In genomic region chr2:69634197-69634821, GRCh38 we compare ENCODE assay signal across 16 cellular contexts. TPM values are rescaled to one million over a fixed set of nuclear protein-coding genes. Genes with fewer than 3 reads are reported as not detected.
DNase-seq lines count a peak whose midpoint lies in the region; ATAC-seq and TF ChIP-seq lines count a peak whose summit lies in the region.
"Had no signal": no experiment of that assay in that cellular context is flagged by ENCODE, and none has a peak within 500 bp of the region (broad histone marks: within the 10 kb centered on the region; RNA-seq: fewer than 3 reads in every experiment).

No MANE protein-coding gene starts in this region.

- H3K9me3 ChIP-seq in DND-41 (ENCODE audit: insufficient read depth, low read length, severe bottlenecking) = no peaks in the 10 kb centered on the region

- H3K36me3 ChIP-seq in DND-41 (ENCODE audit: insufficient read depth, low read length) = peaks cover 79% of the 10 kb centered on the region

- H3K27me3 Mint-ChIP-seq in activated naive CD8-positive, alpha-beta T cell treated with anti-CD3 and anti-CD28 coated beads, Interleukin-2, amount 10 ng/mL, durations not matched to agents 7 days and 5 days = no peaks in the 10 kb centered on the region
- no peaks in the 10 kb centered on the region for H3K27me3 Mint-ChIP-seq in naive thymus-derived CD8-positive, alpha-beta T cell

- H3K4me1 Mint-ChIP-seq in activated naive CD8-positive, alpha-beta T cell treated with anti-CD3 and anti-CD28 coated beads, Interleukin-2, amount 10 ng/mL, durations not matched to agents 7 days and 5 days = peaks cover 44% of the 10 kb centered on the region
- peaks cover 45 to 79% (median 67%) of the 10 kb centered on the region in 4 donors for H3K4me1 Mint-ChIP-seq in naive thymus-derived CD8-positive, alpha-beta T cell

- H3K4me2 ChIP-seq in DND-41 (ENCODE audit: insufficient read depth, low read length) = peak overlapping the region; percentile 1; the same call in 1 of the 2 replicates

- H3K4me1 ChIP-seq in DND-41 (ENCODE audit: insufficient read depth, low read length) = peaks cover 69% of the 10 kb centered on the region

- peak overlapping the region; percentile 7 for H3K27ac Mint-ChIP-seq in activated naive CD8-positive, alpha-beta T cell treated with anti-CD3 and anti-CD28 coated beads, Interleukin-2, amount 10 ng/mL, durations not matched to agents 7 days and 5 days
- H3K27ac Mint-ChIP-seq in naive thymus-derived CD8-positive, alpha-beta T cell = peak overlapping the region; percentile 31 to 82 (median 62)

- TF ChIP-seq POLR2A in NB4 (IDR thresholded peaks at IDR 0.05; ENCODE audit: extremely low read depth, insufficient read length) = no peak

- no peaks in the 10 kb centered on the region for H3K9me3 Mint-ChIP-seq in activated naive CD8-positive, alpha-beta T cell treated with anti-CD3 and anti-CD28 coated beads, Interleukin-2, amount 10 ng/mL, durations not matched to agents 7 days and 5 days
- no peaks in the 10 kb centered on the region for H3K9me3 Mint-ChIP-seq in naive thymus-derived CD8-positive, alpha-beta T cell

- peaks cover 32% of the 10 kb centered on the region for H3K36me3 Mint-ChIP-seq in activated naive CD8-positive, alpha-beta T cell treated with anti-CD3 and anti-CD28 coated beads, Interleukin-2, amount 10 ng/mL, durations not matched to agents 7 days and 5 days
- peaks cover 0 to 65% (median 20%) of the 10 kb centered on the region in 3 donors for H3K36me3 Mint-ChIP-seq in naive thymus-derived CD8-positive, alpha-beta T cell

- H3K79me2 ChIP-seq in DND-41 (ENCODE audit: insufficient read depth, low read length) = peaks cover 100% of the 10 kb centered on the region

- POLR2A ChIA-PET in activated naive CD8-positive, alpha-beta T cell treated with anti-CD3 and anti-CD28 coated beads, Interleukin-2, amount 10 ng/mL, durations not matched to agents 7 days and 5 days (lab: Charles Lee) = interaction anchor here (1.6 kb wide), 1 partner anchor 10 kb away, joined by 7 read pairs; the partner anchor contains the start of gene AAK1
- POLR2A ChIA-PET in naive thymus-derived CD8-positive, alpha-beta T cell (lab: Charles Lee) = no interaction called here

- 0 out of 3 replicates have a peak, but pooled peaks have one; percentile 38 for ATAC-seq in DND-41 (ENCODE audit: insufficient read depth, low read depth)
- ATAC-seq in activated naive CD8-positive, alpha-beta T cell treated with anti-CD3 and anti-CD28 coated beads, Interleukin-2, amount 10 ng/mL, durations not matched to agents 7 days and 5 days (ENCODE audit: low read depth) = peak; percentile 37
- peak; percentile 37 to 42 for ATAC-seq in naive thymus-derived CD8-positive, alpha-beta T cell
- ATAC-seq in GM21737 (IDR thresholded peaks at IDR 0.05; ENCODE audit: unreplicated experiment) = no peak
- ATAC-seq: left colon had no signal

- DNase-seq in DND-41 (no peak), NB4 (ENCODE audit: low read depth) (peak; percentile 91), NCI-H774 (lab: John Stamatoyannopoulos, UW) (no peak), retina (no peak)
- no peak for DNase-seq in activated naive CD8-positive, alpha-beta T cell treated with anti-CD3 and anti-CD28 coated beads, Interleukin-2, amount 10 ng/mL, durations not matched to agents 7 days and 5 days
- no peak for DNase-seq in naive thymus-derived CD8-positive, alpha-beta T cell
- DNase-seq: activated CD8-positive, alpha-beta memory T cell treated with anti-CD3 and anti-CD28 coated beads for 24 hours; C1 segment of cervical spinal cord; hippocampal formation; KG1; left colon; NCI-H1930; NCI-H82; Right ventricle myocardium superior; stimulated activated CD4-positive, alpha-beta T cell treated with anti-CD3 and anti-CD28 coated beads, Interleukin-2, amount 100 ng/mL, for 48 hours had no signal

- H2AFZ ChIP-seq in DND-41 (ENCODE audit: low read depth, low read length) = no peak overlapping the region

- no peak overlapping the region for H3K9ac ChIP-seq in DND-41 (ENCODE audit: low read depth, low read length)

- TF ChIP-seq CTCF in DND-41 (IDR thresholded peaks at IDR 0.05; ENCODE audit: borderline replicate concordance, extremely low read depth, low read length, poor library complexity, severe bottlenecking) (no peak), NB4 (IDR thresholded peaks at IDR 0.05; ENCODE audit: low read depth, low read length) (no peak)

- H3K27ac ChIP-seq in DND-41 (ENCODE audit: low read length) = 0 out of 2 replicates have a peak overlapping the region, but pooled peaks have one; percentile 15

- H3K4me3 ChIP-seq in DND-41 (ENCODE audit: low read depth in 1 of 2, low read length in 2 of 2) (no peak overlapping the region), NB4 (ENCODE audit: low read depth, low read length) (no peak overlapping the region)

- no peak overlapping the region for H3K4me3 Mint-ChIP-seq in activated naive CD8-positive, alpha-beta T cell treated with anti-CD3 and anti-CD28 coated beads, Interleukin-2, amount 10 ng/mL, durations not matched to agents 7 days and 5 days
- peak overlapping the region in 6 of 10 donors; percentile 2 to 53 (median 36) for H3K4me3 Mint-ChIP-seq in naive thymus-derived CD8-positive, alpha-beta T cell

- peaks cover 77% of the 10 kb centered on the region for H4K20me1 ChIP-seq in DND-41 (ENCODE audit: insufficient read depth, low read length)

- H3K27me3 ChIP-seq in DND-41 (ENCODE audit: insufficient read depth, low read length, poor library complexity) = no peaks in the 10 kb centered on the region

RNA-seq across cellular contexts. Expression of gene AAK1, which starts 9.2 kb away (rescaled TPM):
- 100 to 1,000 TPM; 143 to 144 TPM for total RNA-seq in activated naive CD8-positive, alpha-beta T cell treated with anti-CD3 and anti-CD28 coated beads, Interleukin-2, amount 10 ng/mL, durations not matched to agents 7 days and 5 days
- total RNA-seq in naive thymus-derived CD8-positive, alpha-beta T cell = 100 to 1,000 TPM; 216 to 222 TPM
- polyA plus RNA-seq in naive thymus-derived CD8-positive, alpha-beta T cell = 100 to 1,000 TPM in 1 of 3 donors, 10 to 100 TPM in 2; 59.8 to 106 (median 97.3) TPM
